In the genomic region with DNA sequence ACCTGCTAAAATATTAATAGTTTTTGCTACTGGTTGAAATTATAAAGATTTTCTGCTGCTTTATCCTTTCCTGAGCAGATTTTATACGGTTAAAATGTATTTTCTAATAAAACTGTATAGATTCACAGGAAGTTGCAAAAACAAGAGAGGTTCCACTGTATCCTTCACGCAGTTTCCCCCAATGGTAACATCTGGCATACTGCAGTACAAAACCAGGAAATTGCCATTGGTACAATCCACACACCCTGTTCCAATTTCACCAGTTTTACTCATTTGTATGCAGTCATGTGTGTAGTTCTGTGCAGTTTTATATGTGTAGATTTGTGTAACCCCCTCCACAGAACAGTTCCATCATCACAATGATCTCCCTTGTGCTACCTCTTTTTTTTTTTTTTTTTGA, we compare ENCODE assay signal across 22 cellular contexts.
"Had no signal": no experiment of that assay in that cellular context is flagged by ENCODE, and none has a peak within 500 bp of the region (broad histone marks: within the 10 kb centered on the region; RNA-seq: fewer than 3 reads in every experiment).

No MANE protein-coding gene starts in this region.

- H3K27ac Mint-ChIP-seq: neural progenitor cell, progenitor cell of endocrine pancreas, type B pancreatic cell had no signal

- H3K36me3 ChIP-seq: gastroesophageal sphincter, suprapubic skin had no signal

- H3K27me3 Mint-ChIP-seq: natural killer cell treated with Interleukin-12 subunit alpha and Interleukin-12 subunit beta and Interleukin-15 and Interleukin-18, amount 100 ng/mL, for 72 hours; progenitor cell of endocrine pancreas; type B pancreatic cell had no signal

- H3K4me1 ChIP-seq: neural progenitor cell, pancreas, suprapubic skin, thyroid gland had no signal

- H3K9me3 Mint-ChIP-seq: natural killer cell treated with Interleukin-12 subunit alpha and Interleukin-12 subunit beta and Interleukin-15 and Interleukin-18, amount 100 ng/mL, for 72 hours; type B pancreatic cell had no signal

- H3K27ac ChIP-seq: dorsolateral prefrontal cortex, epithelial cell of prostate, gastroesophageal sphincter, neural progenitor cell, pancreas, suprapubic skin, thyroid gland had no signal

- ATAC-seq: gastroesophageal sphincter, left lobe of liver had no signal

- H3K9me3 ChIP-seq: esophagus squamous epithelium, gastroesophageal sphincter, pancreas, suprapubic skin, thyroid gland had no signal

- H3K4me3 ChIP-seq: dorsolateral prefrontal cortex, esophagus squamous epithelium, gastroesophageal sphincter, neural progenitor cell, pancreas, suprapubic skin, thyroid gland had no signal

- DNase-seq: cortex of kidney; dorsolateral prefrontal cortex; effector CD8-positive, alpha-beta T cell; esophagus squamous epithelium; glutamatergic neuron; islet precursor cell; mammary epithelial cell; nucleus accumbens; pancreas; right cardiac atrium; small intestine; stimulated activated CD4-positive, alpha-beta T cell treated with anti-CD3 and anti-CD28 coated beads, Interleukin-12 subunit alpha, Interleukin-12 subunit beta, amount 100 ng/mL, for 4 hours; stimulated activated naive CD4-positive, alpha-beta T cell; thyroid gland had no signal

- H3K4me1 Mint-ChIP-seq: neural progenitor cell had no signal

- H3K36me3 Mint-ChIP-seq: neural progenitor cell had no signal

- H3K4me3 Mint-ChIP-seq: natural killer cell treated with Interleukin-12 subunit alpha and Interleukin-12 subunit beta and Interleukin-15 and Interleukin-18, amount 100 ng/mL, for 72 hours; type B pancreatic cell had no signal
